In the genomic region with DNA sequence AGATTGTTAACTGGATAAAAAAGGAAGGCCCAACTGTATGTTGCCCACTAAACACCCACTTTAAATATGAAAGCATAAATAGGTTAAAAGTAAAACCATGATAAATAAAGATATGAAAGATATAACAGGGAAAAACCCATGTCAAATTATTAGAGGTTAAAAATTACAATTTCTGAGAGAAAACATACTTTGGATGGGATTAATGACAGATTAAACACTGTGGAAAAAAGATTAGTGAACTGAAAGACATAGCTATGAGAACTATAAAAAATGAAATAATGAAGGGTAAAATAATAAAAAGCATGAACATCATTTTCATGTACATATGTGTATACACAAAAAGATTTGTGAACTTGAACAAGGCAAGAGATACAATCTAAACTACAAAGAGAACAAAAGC, we compare ENCODE assay signal across 3 cellular contexts.
TF ChIP-seq lines count a peak whose summit lies in the region.

No MANE protein-coding gene starts in this region.

TF ChIP-seq in SK-N-SH treated with all-trans-retinoic acid at 6 μM for 48 hours, 23 proteins besides CTCF, POLR2A, EP300 and RAD21:
- no peak for TF ChIP-seq ZNF70 (CRISPR knock-in tag; IDR thresholded peaks at IDR 0.05)
- TF ChIP-seq, protein P1, sequence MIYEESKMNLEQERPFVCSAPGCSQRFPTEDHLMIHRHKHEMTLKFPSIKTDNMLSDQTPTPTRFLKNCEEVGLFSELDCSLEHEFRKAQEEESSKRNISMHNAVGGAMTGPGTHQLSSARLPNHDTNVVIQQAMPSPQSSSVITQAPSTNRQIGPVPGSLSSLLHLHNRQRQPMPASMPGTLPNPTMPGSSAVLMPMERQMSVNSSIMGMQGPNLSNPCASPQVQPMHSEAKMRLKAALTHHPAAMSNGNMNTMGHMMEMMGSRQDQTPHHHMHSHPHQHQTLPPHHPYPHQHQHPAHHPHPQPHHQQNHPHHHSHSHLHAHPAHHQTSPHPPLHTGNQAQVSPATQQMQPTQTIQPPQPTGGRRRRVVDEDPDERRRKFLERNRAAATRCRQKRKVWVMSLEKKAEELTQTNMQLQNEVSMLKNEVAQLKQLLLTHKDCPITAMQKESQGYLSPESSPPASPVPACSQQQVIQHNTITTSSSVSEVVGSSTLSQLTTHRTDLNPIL (CRISPR knock-in tag; IDR thresholded peaks at IDR 0.05; ENCODE audit: low read depth) = no peak
- no peak for TF ChIP-seq GLIS3 (CRISPR knock-in tag; IDR thresholded peaks at IDR 0.05)
- TF ChIP-seq, protein P2, sequence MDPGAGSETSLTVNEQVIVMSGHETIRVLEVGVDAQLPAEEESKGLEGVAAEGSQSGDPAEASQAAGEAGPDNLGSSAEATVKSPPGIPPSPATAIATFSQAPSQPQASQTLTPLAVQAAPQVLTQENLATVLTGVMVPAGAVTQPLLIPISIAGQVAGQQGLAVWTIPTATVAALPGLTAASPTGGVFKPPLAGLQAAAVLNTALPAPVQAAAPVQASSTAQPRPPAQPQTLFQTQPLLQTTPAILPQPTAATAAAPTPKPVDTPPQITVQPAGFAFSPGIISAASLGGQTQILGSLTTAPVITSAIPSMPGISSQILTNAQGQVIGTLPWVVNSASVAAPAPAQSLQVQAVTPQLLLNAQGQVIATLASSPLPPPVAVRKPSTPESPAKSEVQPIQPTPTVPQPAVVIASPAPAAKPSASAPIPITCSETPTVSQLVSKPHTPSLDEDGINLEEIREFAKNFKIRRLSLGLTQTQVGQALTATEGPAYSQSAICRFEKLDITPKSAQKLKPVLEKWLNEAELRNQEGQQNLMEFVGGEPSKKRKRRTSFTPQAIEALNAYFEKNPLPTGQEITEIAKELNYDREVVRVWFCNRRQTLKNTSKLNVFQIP (CRISPR knock-in tag; IDR thresholded peaks at IDR 0.05; ENCODE audit: borderline replicate concordance, low read depth) = no peak
- TF ChIP-seq ZFP30 (CRISPR knock-in tag; IDR thresholded peaks at IDR 0.05) = peak; percentile 86

TF ChIP-seq in SK-N-SH, 30 proteins besides CTCF, POLR2A, EP300 and RAD21:
- TF ChIP-seq RFX5 (IDR thresholded peaks at IDR 0.05; ENCODE audit: low read length) (no peak), FOSL2 (IDR thresholded peaks at IDR 0.05; ENCODE audit: borderline replicate concordance, low read depth) (no peak), POLR2AphosphoS5 (IDR thresholded peaks at IDR 0.05; ENCODE audit: low read depth, low read length) (no peak), ELF1 (IDR thresholded peaks at IDR 0.05) (no peak), EZH2phosphoT487 (IDR thresholded peaks at IDR 0.05; ENCODE audit: borderline replicate concordance, low read depth) (no peak)
- TF ChIP-seq, protein P3, sequence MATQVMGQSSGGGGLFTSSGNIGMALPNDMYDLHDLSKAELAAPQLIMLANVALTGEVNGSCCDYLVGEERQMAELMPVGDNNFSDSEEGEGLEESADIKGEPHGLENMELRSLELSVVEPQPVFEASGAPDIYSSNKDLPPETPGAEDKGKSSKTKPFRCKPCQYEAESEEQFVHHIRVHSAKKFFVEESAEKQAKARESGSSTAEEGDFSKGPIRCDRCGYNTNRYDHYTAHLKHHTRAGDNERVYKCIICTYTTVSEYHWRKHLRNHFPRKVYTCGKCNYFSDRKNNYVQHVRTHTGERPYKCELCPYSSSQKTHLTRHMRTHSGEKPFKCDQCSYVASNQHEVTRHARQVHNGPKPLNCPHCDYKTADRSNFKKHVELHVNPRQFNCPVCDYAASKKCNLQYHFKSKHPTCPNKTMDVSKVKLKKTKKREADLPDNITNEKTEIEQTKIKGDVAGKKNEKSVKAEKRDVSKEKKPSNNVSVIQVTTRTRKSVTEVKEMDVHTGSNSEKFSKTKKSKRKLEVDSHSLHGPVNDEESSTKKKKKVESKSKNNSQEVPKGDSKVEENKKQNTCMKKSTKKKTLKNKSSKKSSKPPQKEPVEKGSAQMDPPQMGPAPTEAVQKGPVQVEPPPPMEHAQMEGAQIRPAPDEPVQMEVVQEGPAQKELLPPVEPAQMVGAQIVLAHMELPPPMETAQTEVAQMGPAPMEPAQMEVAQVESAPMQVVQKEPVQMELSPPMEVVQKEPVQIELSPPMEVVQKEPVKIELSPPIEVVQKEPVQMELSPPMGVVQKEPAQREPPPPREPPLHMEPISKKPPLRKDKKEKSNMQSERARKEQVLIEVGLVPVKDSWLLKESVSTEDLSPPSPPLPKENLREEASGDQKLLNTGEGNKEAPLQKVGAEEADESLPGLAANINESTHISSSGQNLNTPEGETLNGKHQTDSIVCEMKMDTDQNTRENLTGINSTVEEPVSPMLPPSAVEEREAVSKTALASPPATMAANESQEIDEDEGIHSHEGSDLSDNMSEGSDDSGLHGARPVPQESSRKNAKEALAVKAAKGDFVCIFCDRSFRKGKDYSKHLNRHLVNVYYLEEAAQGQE (IDR thresholded peaks at IDR 0.05; ENCODE audit: low read depth, low read length) = no peak
- TF ChIP-seq, protein P4, sequence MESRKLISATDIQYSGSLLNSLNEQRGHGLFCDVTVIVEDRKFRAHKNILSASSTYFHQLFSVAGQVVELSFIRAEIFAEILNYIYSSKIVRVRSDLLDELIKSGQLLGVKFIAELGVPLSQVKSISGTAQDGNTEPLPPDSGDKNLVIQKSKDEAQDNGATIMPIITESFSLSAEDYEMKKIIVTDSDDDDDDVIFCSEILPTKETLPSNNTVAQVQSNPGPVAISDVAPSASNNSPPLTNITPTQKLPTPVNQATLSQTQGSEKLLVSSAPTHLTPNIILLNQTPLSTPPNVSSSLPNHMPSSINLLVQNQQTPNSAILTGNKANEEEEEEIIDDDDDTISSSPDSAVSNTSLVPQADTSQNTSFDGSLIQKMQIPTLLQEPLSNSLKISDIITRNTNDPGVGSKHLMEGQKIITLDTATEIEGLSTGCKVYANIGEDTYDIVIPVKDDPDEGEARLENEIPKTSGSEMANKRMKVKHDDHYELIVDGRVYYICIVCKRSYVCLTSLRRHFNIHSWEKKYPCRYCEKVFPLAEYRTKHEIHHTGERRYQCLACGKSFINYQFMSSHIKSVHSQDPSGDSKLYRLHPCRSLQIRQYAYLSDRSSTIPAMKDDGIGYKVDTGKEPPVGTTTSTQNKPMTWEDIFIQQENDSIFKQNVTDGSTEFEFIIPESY (IDR thresholded peaks at IDR 0.05; ENCODE audit: borderline replicate concordance, low read depth) = no peak

TF ChIP-seq in K562, 482 proteins besides CTCF, POLR2A, EP300 and RAD21:
- TF ChIP-seq ZNF507 (tag; conservative IDR thresholded peaks at IDR 0.05) (peak; percentile 54; the same call in 1 of the 2 replicates), U2AF1 (optimal IDR thresholded peaks at IDR 0.05; ENCODE audit: low read depth, low read length) (no peak)
TF ChIP-seq in K562: peak in this region for 1.
